Comparison of ENCODE assay signal across 35 cellular contexts in the genomic region with DNA sequence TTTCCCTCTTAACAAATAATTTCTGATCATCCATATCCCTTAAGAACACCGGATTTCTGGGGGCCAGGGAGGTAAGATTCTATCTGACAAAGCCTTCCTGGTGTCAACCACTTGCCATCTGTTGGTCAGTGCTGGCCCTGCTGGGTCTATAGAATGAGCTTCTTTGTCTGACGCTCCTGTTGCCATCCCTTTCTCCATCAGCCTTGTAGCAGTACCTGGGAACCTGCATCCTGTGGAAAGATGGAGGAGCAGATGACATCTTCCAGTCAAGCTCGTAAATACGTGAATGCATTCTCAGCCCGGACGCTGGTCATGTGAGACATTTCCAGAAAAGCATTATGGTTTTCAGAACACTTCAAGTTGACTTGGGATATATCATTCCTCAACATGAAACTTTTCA. TPM values are rescaled to one million over a fixed set of nuclear protein-coding genes. Genes with fewer than 3 reads are reported as not detected.
"Had no signal": no experiment of that assay in that cellular context is flagged by ENCODE, and none has a peak within 500 bp of the region (broad histone marks: within the 10 kb centered on the region; RNA-seq: fewer than 3 reads in every experiment).

No MANE protein-coding gene starts in this region.

- H3K4me3 ChIP-seq: MG63 had no signal

- H3K36me3 ChIP-seq: MG63 had no signal

- H3K27me3 ChIP-seq: MG63 had no signal

- H3K9me3 ChIP-seq: MG63 had no signal

- DNase-seq: Karpas-422, Kasumi-1, MG63, MM.1S, MV-4-11, NCI-H1048, NCI-H1092, NCI-H1092 treated with DMSO at 0.1 percent for 48 hours, NCI-H1105, NCI-H1105 treated with DMSO at 0.1 percent for 48 hours, NCI-H1417, NCI-H1417 treated with DMSO at 0.1 percent for 48 hours, NCI-H1436, NCI-H1436 treated with DMSO at 0.1 percent for 48 hours, NCI-H146, NCI-H1694, NCI-H1694 treated with DMSO at 0.1 percent for 48 hours, NCI-H187, NCI-H187 treated with DMSO at 0.1 percent for 48 hours, NCI-H1930, NCI-H2029, NCI-H2029 treated with DMSO at 0.1 percent for 48 hours, NCI-H2081, NCI-H2081 treated with DMSO at 0.1 percent for 48 hours, NCI-H2107, NCI-H2171, NCI-H2171 treated with DMSO at 0.1 percent for 48 hours, NCI-H2227 treated with DMSO at 0.1 percent for 48 hours, NCI-H226, NCI-H345, NCI-H446, NCI-H446 treated with DMSO at 0.1 percent for 48 hours, NCI-H510A, NCI-H510A treated with DMSO at 0.1 percent for 48 hours had no signal

RNA-seq across cellular contexts. Expression of a gene that starts 36.6 kb away (rescaled TPM):
- total RNA-seq: MCF 10A had no signal
